8 cellular contexts compared by ENCODE assay signal in genomic region chr18:48932462-48932818, GRCh38. TPM values are rescaled to one million over a fixed set of nuclear protein-coding genes. Genes with fewer than 3 reads are reported as not detected.
DNase-seq lines count a peak whose midpoint lies in the region; ATAC-seq and TF ChIP-seq lines count a peak whose summit lies in the region.

No MANE protein-coding gene starts in this region.

- no peaks in the 10 kb centered on the region for H3K27me3 Mint-ChIP-seq in activated T-helper 1 cell treated with anti-CD3 and anti-CD28 coated beads, Interleukin-12 subunit alpha, Interleukin-12 subunit beta, Interleukin-2, Interleukin-4 antibody, amounts not matched to agents 30 ng/mL and 10 ng/mL and 1 ng/mL, durations not matched to agents 14 hours and 24 hours and 36 hours (ENCODE audit: insufficient read depth)

- peak overlapping the region; percentile 80 for H3K4me3 Mint-ChIP-seq in activated T-helper 1 cell treated with anti-CD3 and anti-CD28 coated beads, Interleukin-12 subunit alpha, Interleukin-12 subunit beta, Interleukin-2, Interleukin-4 antibody, amounts not matched to agents 30 ng/mL and 10 ng/mL and 1 ng/mL, durations not matched to agents 14 hours and 24 hours and 36 hours

- H3K27me3 ChIP-seq in liver (ENCODE audit: control insufficient read depth in 4 of 4, insufficient read depth in 4 of 4, low read length in 3 of 4) (no peaks in the 10 kb centered on the region), tibial artery (no peaks in the 10 kb centered on the region)

- peaks cover 37 to 91% (median 80%) of the 10 kb centered on the region in 4 donors for H3K4me1 ChIP-seq in liver (ENCODE audit: control insufficient read depth in 4 of 4, insufficient read depth in 4 of 4, low read length in 3 of 4)
- peaks cover 7 to 100% (median 100%) of the 10 kb centered on the region in 4 donors for H3K4me1 ChIP-seq in tibial artery

- peaks cover 20% of the 10 kb centered on the region for H3K36me3 Mint-ChIP-seq in activated T-helper 1 cell treated with anti-CD3 and anti-CD28 coated beads, Interleukin-12 subunit alpha, Interleukin-12 subunit beta, Interleukin-2, Interleukin-4 antibody, amounts not matched to agents 30 ng/mL and 10 ng/mL and 1 ng/mL, durations not matched to agents 14 hours and 24 hours and 36 hours (ENCODE audit: low read depth)

- peak overlapping the region; percentile 95 for H3K27ac Mint-ChIP-seq in activated T-helper 1 cell treated with anti-CD3 and anti-CD28 coated beads, Interleukin-12 subunit alpha, Interleukin-12 subunit beta, Interleukin-2, Interleukin-4 antibody, amounts not matched to agents 30 ng/mL and 10 ng/mL and 1 ng/mL, durations not matched to agents 14 hours and 24 hours and 36 hours

- intact Hi-C loops in activated T-helper 1 cell treated with anti-CD3 and anti-CD28 coated beads, Interleukin-12 subunit alpha, Interleukin-12 subunit beta, Interleukin-2, Interleukin-4 antibody, amounts not matched to agents 30 ng/mL and 10 ng/mL and 1 ng/mL, durations not matched to agents 14 hours and 24 hours and 36 hours (cut with micrococcal nuclease) = loop anchor here (1.0 to 5.0 kb wide), 6 partner anchors 8 to 230 kb away; no protein-coding TSS in a partner anchor
- intact Hi-C loops in tibial artery (cut with DNase I; ENCODE audit: low total_unique reads) = no loop called here

- H3K36me3 ChIP-seq in liver (ENCODE audit: control insufficient read depth in 4 of 4, insufficient read depth in 3 of 4, low read depth in 1 of 4, low read length in 3 of 4) = no peaks in the 10 kb centered on the region
- H3K36me3 ChIP-seq in tibial artery = no peaks in the 10 kb centered on the region

- DNase-seq in activated CD8-positive, alpha-beta memory T cell treated with anti-CD3 and anti-CD28 coated beads, Interleukin-2, amount 50 U/mL, for 4 hours = peak; percentile 7
- no peak for DNase-seq in activated CD8-positive, alpha-beta memory T cell treated with anti-CD3 and anti-CD28 coated beads, Interleukin-2, amount 50 U/mL, for 48 hours
- no peak for DNase-seq in activated T-helper 1 cell treated with anti-CD3 and anti-CD28 coated beads, Interleukin-12 subunit alpha, Interleukin-12 subunit beta, Interleukin-2, Interleukin-4 antibody, amounts not matched to agents 30 ng/mL and 10 ng/mL and 1 ng/mL, durations not matched to agents 14 hours and 24 hours and 36 hours (ENCODE audit: low spot score)
- DNase-seq in tibial artery = peak in 1 of 2 donors; percentile 64
- DNase-seq in HPDE6-E6E7 (ENCODE audit: extremely low spot score) = no peak
- no peak for DNase-seq in Ammon's horn (ENCODE audit: low spot score)

- peak overlapping the region; percentile 37 to 73 for H3K27ac ChIP-seq in liver (ENCODE audit: low read depth in 1 of 2, low read length in 2 of 2)
- H3K27ac ChIP-seq in tibial artery = peak overlapping the region; percentile 88 to 99

- no peaks in the 10 kb centered on the region for H3K9me3 Mint-ChIP-seq in activated T-helper 1 cell treated with anti-CD3 and anti-CD28 coated beads, Interleukin-12 subunit alpha, Interleukin-12 subunit beta, Interleukin-2, Interleukin-4 antibody, amounts not matched to agents 30 ng/mL and 10 ng/mL and 1 ng/mL, durations not matched to agents 14 hours and 24 hours and 36 hours

- 53% methylated on average over 7 of the region's 7 CpGs for WGBS in liver

- no peak overlapping the region for H3K4me3 ChIP-seq in liver (ENCODE audit: low read depth in 1 of 3, low read length in 3 of 3)
- H3K4me3 ChIP-seq in tibial artery = peak overlapping the region; percentile 16 to 37

- H3K9ac ChIP-seq in liver (ENCODE audit: low read depth in 1 of 2, low read length in 2 of 2) = no peak overlapping the region

- TF ChIP-seq CTCF in liver (IDR thresholded peaks at IDR 0.05; ENCODE audit: low read depth, low read length, missing input control) (no peak), tibial artery (IDR thresholded peaks at IDR 0.05) (no peak)

- TF ChIP-seq RAD21 in liver (IDR thresholded peaks at IDR 0.05) = no peak

- ATAC-seq in HG03095 (IDR thresholded peaks at IDR 0.05; ENCODE audit: unreplicated experiment) = no peak

- H3K9me3 ChIP-seq in liver (ENCODE audit: control insufficient read depth in 4 of 4, low read length in 3 of 4) (no peaks in the 10 kb centered on the region), tibial artery (no peaks in the 10 kb centered on the region)

- peaks cover 90% of the 10 kb centered on the region for H3K4me1 Mint-ChIP-seq in activated T-helper 1 cell treated with anti-CD3 and anti-CD28 coated beads, Interleukin-12 subunit alpha, Interleukin-12 subunit beta, Interleukin-2, Interleukin-4 antibody, amounts not matched to agents 30 ng/mL and 10 ng/mL and 1 ng/mL, durations not matched to agents 14 hours and 24 hours and 36 hours (ENCODE audit: low read depth)

TF ChIP-seq in liver, 16 proteins besides CTCF, POLR2A, EP300 and RAD21:
- TF ChIP-seq SP1 (IDR thresholded peaks at IDR 0.05) = no peak
- TF ChIP-seq FOXA2 (IDR thresholded peaks at IDR 0.05) = no peak
- no peak for TF ChIP-seq NR2F2 (IDR thresholded peaks at IDR 0.05)
- no peak for TF ChIP-seq RXRA (IDR thresholded peaks at IDR 0.05)
- TF ChIP-seq EGR1 (IDR thresholded peaks at IDR 0.05; ENCODE audit: low read depth in 2 of 2) = no peak
- no peak for TF ChIP-seq JUND (IDR thresholded peaks at IDR 0.05)
- TF ChIP-seq, protein P1, sequence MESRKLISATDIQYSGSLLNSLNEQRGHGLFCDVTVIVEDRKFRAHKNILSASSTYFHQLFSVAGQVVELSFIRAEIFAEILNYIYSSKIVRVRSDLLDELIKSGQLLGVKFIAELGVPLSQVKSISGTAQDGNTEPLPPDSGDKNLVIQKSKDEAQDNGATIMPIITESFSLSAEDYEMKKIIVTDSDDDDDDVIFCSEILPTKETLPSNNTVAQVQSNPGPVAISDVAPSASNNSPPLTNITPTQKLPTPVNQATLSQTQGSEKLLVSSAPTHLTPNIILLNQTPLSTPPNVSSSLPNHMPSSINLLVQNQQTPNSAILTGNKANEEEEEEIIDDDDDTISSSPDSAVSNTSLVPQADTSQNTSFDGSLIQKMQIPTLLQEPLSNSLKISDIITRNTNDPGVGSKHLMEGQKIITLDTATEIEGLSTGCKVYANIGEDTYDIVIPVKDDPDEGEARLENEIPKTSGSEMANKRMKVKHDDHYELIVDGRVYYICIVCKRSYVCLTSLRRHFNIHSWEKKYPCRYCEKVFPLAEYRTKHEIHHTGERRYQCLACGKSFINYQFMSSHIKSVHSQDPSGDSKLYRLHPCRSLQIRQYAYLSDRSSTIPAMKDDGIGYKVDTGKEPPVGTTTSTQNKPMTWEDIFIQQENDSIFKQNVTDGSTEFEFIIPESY (IDR thresholded peaks at IDR 0.05) = no peak
- no peak for TF ChIP-seq HNF4A (conservative IDR thresholded peaks at IDR 0.05)
- no peak for TF ChIP-seq REST (IDR thresholded peaks at IDR 0.05)
- no peak for TF ChIP-seq HNF4G (IDR thresholded peaks at IDR 0.05)
- no peak for TF ChIP-seq TAF1 (conservative IDR thresholded peaks at IDR 0.05)
- no peak for TF ChIP-seq ATF3 (IDR thresholded peaks at IDR 0.05)
- no peak for TF ChIP-seq YY1 (IDR thresholded peaks at IDR 0.05)
- no peak for TF ChIP-seq MAX (IDR thresholded peaks at IDR 0.05)
- TF ChIP-seq GABPA (IDR thresholded peaks at IDR 0.05 in 1 of 2, conservative IDR thresholded peaks at IDR 0.05 in 1 of 2) = no peak

RNA-seq across cellular contexts. Expression of gene SMAD7, which starts 18.3 kb away (rescaled TPM):
- 26.7 and 26.8 TPM in 2 replicates for total RNA-seq in activated T-helper 1 cell treated with anti-CD3 and anti-CD28 coated beads, Interleukin-12 subunit alpha, Interleukin-12 subunit beta, Interleukin-2, Interleukin-4 antibody, amounts not matched to agents 30 ng/mL and 10 ng/mL and 1 ng/mL, durations not matched to agents 14 hours and 24 hours and 36 hours
- 10 to 100 TPM in 1 of 2 donors, 1 to 10 TPM in 1; 9.4 to 11.8 TPM for total RNA-seq in liver
- polyA plus RNA-seq in liver = 10 to 100 TPM in 1 of 2 donors, 1 to 10 TPM in 1; 3.2 to 10.7 TPM

Comparison
In these comparisons a context has a peak if more than half of its experiments do, and no peak if none do; other contexts are left out.
1. H3K4me3 ChIP-seq: peak in tibial artery (2 of 2); none in liver (0 of 3).